In genomic region chrX:64313624-64314023, GRCh38 we compare ENCODE assay signal across 29 cellular contexts.
"Had no signal": no experiment of that assay in that cellular context is flagged by ENCODE, and none has a peak within 500 bp of the region (broad histone marks: within the 10 kb centered on the region; RNA-seq: fewer than 3 reads in every experiment).

No MANE protein-coding gene starts in this region.

- H3K27me3 ChIP-seq: stomach, suprapubic skin, testis, thyroid gland, tibial artery, tibial nerve, transverse colon, upper lobe of left lung, upper lobe of right lung, uterus, vagina had no signal

- H3K9me3 ChIP-seq: suprapubic skin, testis, thoracic aorta, thyroid gland, transverse colon, upper lobe of right lung, uterus, vagina had no signal

- FAIRE-seq: urothelium cell line had no signal

- H3K27ac ChIP-seq: stomach, suprapubic skin, testis, thoracic aorta, thyroid gland, tibial artery, tibial nerve, transverse colon, upper lobe of left lung, upper lobe of right lung, uterus, vagina had no signal

- DNase-seq: stimulated activated CD4-positive, alpha-beta T cell treated with anti-CD3 and anti-CD28 coated beads, Interleukin-2, amount 100 ng/mL, for 48 hours; stimulated activated CD4-positive, alpha-beta T cell treated with anti-CD3 and anti-CD28 coated beads, Interleukin-4, amount 100 ng/mL, for 1 hour; stimulated activated CD4-positive, alpha-beta T cell treated with anti-CD3 and anti-CD28 coated beads, Interleukin-4, amount 100 ng/mL, for 24 hours; stimulated activated CD4-positive, alpha-beta T cell treated with anti-CD3 and anti-CD28 coated beads, Interleukin-4, amount 100 ng/mL, for 4 hours; stimulated activated CD8-positive, alpha-beta memory T cell treated with anti-CD3 and anti-CD28 coated beads, Interleukin-4, amount 100 ng/mL, for 48 hours; stimulated activated naive B cell treated with anti-CD40 and anti-IgM and Interleukin-4, amounts not matched to agents 10 μg/mL and 1 μg/mL and 100 μg/mL, for 72 hours; stimulated activated naive CD4-positive, alpha-beta T cell; stimulated activated naive CD4-positive, alpha-beta T cell treated with Interleukin-2 at 50 U/mL for 16 hours; stimulated activated naive CD8-positive, alpha-beta T cell treated with anti-CD3 and anti-CD28 coated beads, Interleukin-15, amount 100 ng/mL, for 72 hours; stimulated activated naive CD8-positive, alpha-beta T cell treated with anti-CD3 and anti-CD28 coated beads, Interleukin-15, Interleukin-2, amounts not matched to agents 100 U/mL and 50 U/mL, for 24 hours; stomach; substantia nigra; testis; thyroid gland; tibial artery; transverse colon; trophoblast cell; upper lobe of left lung; upper lobe of right lung; uterus had no signal

- H3K4me1 Mint-ChIP-seq: stimulated activated effector memory CD8-positive, alpha-beta T cell treated with anti-CD3 and anti-CD28 coated beads, Interleukin-12 subunit alpha, Interleukin-12 subunit beta, amount 100 ng/mL, for 72 hours; stimulated activated memory B cell treated with anti-CD40 and anti-IgM and Interleukin-4, amounts not matched to agents 10 μg/mL and 1 μg/mL and 100 μg/mL, for 72 hours; stimulated activated naive B cell treated with anti-CD40 and anti-IgM and Interleukin-4, amounts not matched to agents 10 μg/mL and 1 μg/mL and 100 μg/mL, for 72 hours; stimulated activated naive CD8-positive, alpha-beta T cell treated with anti-CD3 and anti-CD28 coated beads, Interleukin-15, amount 100 ng/mL, for 72 hours had no signal

- H3K4me3 Mint-ChIP-seq: stimulated activated effector memory CD8-positive, alpha-beta T cell treated with anti-CD3 and anti-CD28 coated beads, Interleukin-12 subunit alpha, Interleukin-12 subunit beta, amount 100 ng/mL, for 72 hours; stimulated activated memory B cell treated with anti-CD40 and anti-IgM and Interleukin-4, amounts not matched to agents 10 μg/mL and 1 μg/mL and 100 μg/mL, for 72 hours; stimulated activated naive B cell treated with anti-CD40 and anti-IgM and Interleukin-4, amounts not matched to agents 10 μg/mL and 1 μg/mL and 100 μg/mL, for 72 hours; stimulated activated naive CD8-positive, alpha-beta T cell treated with anti-CD3 and anti-CD28 coated beads, Interleukin-15, amount 100 ng/mL, for 72 hours; stimulated activated naive CD8-positive, alpha-beta T cell treated with anti-CD3 and anti-CD28 coated beads, Interleukin-15, Interleukin-2, amounts not matched to agents 100 ng/mL and 50 ng/mL, for 24 hours; type B pancreatic cell had no signal

- H3K27me3 Mint-ChIP-seq: stimulated activated memory B cell treated with anti-CD40 and anti-IgM and Interleukin-4, amounts not matched to agents 10 μg/mL and 1 μg/mL and 100 μg/mL, for 72 hours; stimulated activated naive CD8-positive, alpha-beta T cell treated with anti-CD3 and anti-CD28 coated beads, Interleukin-15, amount 100 ng/mL, for 72 hours; stimulated activated naive CD8-positive, alpha-beta T cell treated with anti-CD3 and anti-CD28 coated beads, Interleukin-15, Interleukin-2, amounts not matched to agents 100 ng/mL and 50 ng/mL, for 24 hours; type B pancreatic cell had no signal

- H3K4me1 ChIP-seq: stomach, suprapubic skin, testis, thyroid gland, tibial artery, tibial nerve, transverse colon, upper lobe of left lung, upper lobe of right lung, uterus, vagina had no signal

- H3K27ac Mint-ChIP-seq: stimulated activated effector memory CD8-positive, alpha-beta T cell treated with anti-CD3 and anti-CD28 coated beads, Interleukin-12 subunit alpha, Interleukin-12 subunit beta, amount 100 ng/mL, for 72 hours; stimulated activated memory B cell treated with anti-CD40 and anti-IgM and Interleukin-4, amounts not matched to agents 10 μg/mL and 1 μg/mL and 100 μg/mL, for 72 hours; stimulated activated naive B cell treated with anti-CD40 and anti-IgM and Interleukin-4, amounts not matched to agents 10 μg/mL and 1 μg/mL and 100 μg/mL, for 72 hours; stimulated activated naive CD8-positive, alpha-beta T cell treated with anti-CD3 and anti-CD28 coated beads, Interleukin-15, amount 100 ng/mL, for 72 hours; stimulated activated naive CD8-positive, alpha-beta T cell treated with anti-CD3 and anti-CD28 coated beads, Interleukin-15, Interleukin-2, amounts not matched to agents 100 ng/mL and 50 ng/mL, for 24 hours; type B pancreatic cell had no signal

- H3K4me3 ChIP-seq: stomach, suprapubic skin, testis, thoracic aorta, thyroid gland, tibial artery, tibial nerve, transverse colon, upper lobe of left lung, upper lobe of right lung, uterus, vagina had no signal

- H3K36me3 ChIP-seq: stomach, suprapubic skin, thoracic aorta, thyroid gland, transverse colon, upper lobe of left lung, upper lobe of right lung, uterus, vagina had no signal
